Comparison of ENCODE assay signal across 27 cellular contexts in the genomic region with DNA sequence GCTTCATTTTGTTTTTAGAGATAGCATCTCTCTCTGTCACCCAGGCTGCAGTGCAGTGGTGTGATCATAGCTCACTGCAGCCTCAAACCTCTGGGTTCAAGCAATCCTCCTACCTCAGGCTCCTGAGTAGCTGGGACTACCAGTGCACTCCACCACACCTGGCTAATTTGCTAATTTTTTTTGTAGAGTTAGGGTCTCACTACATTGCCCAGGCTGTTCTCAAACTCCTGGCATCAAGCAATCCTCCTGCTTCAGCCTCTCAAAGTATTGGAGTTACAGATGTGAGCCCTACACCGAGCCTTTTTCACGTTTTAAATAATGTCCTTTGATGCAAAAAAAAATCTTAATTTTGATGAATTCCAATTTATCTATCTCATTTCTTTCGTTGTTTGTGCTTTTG.
"Had no signal": no experiment of that assay in that cellular context is flagged by ENCODE, and none has a peak within 500 bp of the region (broad histone marks: within the 10 kb centered on the region; RNA-seq: fewer than 3 reads in every experiment).

No MANE protein-coding gene starts in this region.

- ATAC-seq: effector memory CD8-positive, alpha-beta T cell; esophagus mucosa; foreskin keratinocyte; gastrocnemius medialis; gastroesophageal sphincter; heart left ventricle; heart right ventricle had no signal

- FAIRE-seq: colon, endometrium, endothelial cell of umbilical vein, frontal cortex had no signal

- H3K27ac ChIP-seq: colonic mucosa, coronary artery, dorsolateral prefrontal cortex, epithelial cell of prostate, esophagus muscularis mucosa, esophagus squamous epithelium, foreskin keratinocyte, gastrocnemius medialis, gastroesophageal sphincter, heart left ventricle, heart right ventricle had no signal

- H3K9me3 ChIP-seq: colonic mucosa, esophagus squamous epithelium, gastrocnemius medialis had no signal

- H3K4me3 ChIP-seq: colonic mucosa, coronary artery, dorsolateral prefrontal cortex, esophagus muscularis mucosa, esophagus squamous epithelium, gastrocnemius medialis, gastroesophageal sphincter, heart left ventricle, heart right ventricle had no signal

- H3K4me1 ChIP-seq: colonic mucosa, esophagus muscularis mucosa, esophagus squamous epithelium, foreskin keratinocyte, gastrocnemius medialis, gastroesophageal sphincter had no signal

- H3K36me3 ChIP-seq: colonic mucosa, esophagus muscularis mucosa, esophagus squamous epithelium, gastrocnemius medialis, gastroesophageal sphincter, heart left ventricle, heart right ventricle had no signal

- H3K27me3 ChIP-seq: colonic mucosa, esophagus squamous epithelium, gastrocnemius medialis, heart left ventricle, heart right ventricle had no signal

- DNase-seq: colonic mucosa; cortex of kidney; dermis blood vessel endothelial cell; dorsolateral prefrontal cortex; effector CD4-positive, alpha-beta T cell; effector CD8-positive, alpha-beta T cell; effector memory CD4-positive, alpha-beta T cell; effector memory CD8-positive, alpha-beta T cell; endodermal cell; erythroblast; esophagus squamous epithelium; foreskin fibroblast; foreskin keratinocyte; foreskin melanocyte; gastrocnemius medialis; glutamatergic neuron; heart left ventricle; heart right ventricle had no signal
